In the genomic region with DNA sequence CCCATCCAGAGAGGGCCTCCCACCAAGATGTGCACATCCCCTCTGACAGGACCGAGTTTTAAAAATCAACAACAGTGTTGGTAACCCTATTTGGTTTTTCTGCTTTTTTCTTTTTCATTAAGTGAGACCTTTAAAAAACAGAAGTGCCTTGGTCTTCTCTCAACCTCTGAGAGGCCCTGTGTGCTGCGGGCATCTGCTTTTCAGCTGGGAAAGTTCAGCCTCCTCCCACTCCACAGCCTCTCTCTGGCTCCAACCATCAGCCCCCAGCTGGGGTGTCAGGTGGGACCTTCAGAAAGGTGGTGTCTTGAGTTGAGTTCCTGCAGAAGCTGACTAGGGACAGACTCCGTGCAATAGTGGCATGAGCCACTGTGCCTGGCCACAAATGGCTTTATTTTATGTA, we compare ENCODE assay signal across 24 cellular contexts.
DNase-seq lines count a peak whose midpoint lies in the region; ATAC-seq and TF ChIP-seq lines count a peak whose summit lies in the region.
"Had no signal": no experiment of that assay in that cellular context is flagged by ENCODE, and none has a peak within 500 bp of the region (broad histone marks: within the 10 kb centered on the region; RNA-seq: fewer than 3 reads in every experiment).

No MANE protein-coding gene starts in this region.

- H3K36me3 Mint-ChIP-seq in activated B cell treated with CpG ODN at 0.5 μM for 24 hours (ENCODE audit: low read depth) = no peaks in the 10 kb centered on the region
- H3K36me3 Mint-ChIP-seq: CD4-positive, CD25-positive, alpha-beta regulatory T cell had no signal

- DNase-seq in NOMO-1 treated with DMSO at 0.1 percent for 48 hours (lab: John Stamatoyannopoulos, UW; ENCODE audit: unreplicated experiment) (peak; percentile 13), NOMO-1 treated with dmso at 0.1 percent for 144 hours (lab: John Stamatoyannopoulos, UW; ENCODE audit: unreplicated experiment) (no peak), activated B cell treated with CpG ODN at 0.5 μM for 24 hours (no peak), hippocampal formation (lab: John Stamatoyannopoulos, UW) (no peak), NCI-H187 treated with DMSO at 0.1 percent for 48 hours (lab: John Stamatoyannopoulos, UW) (no peak), sciatic nerve (ENCODE audit: low spot score) (no peak)
- DNase-seq: 8988T; ACHN; CD4-positive, CD25-positive, alpha-beta regulatory T cell; DMS153; DND-41; Kasumi-1; NCI-H1048; NCI-H1417; NCI-H1694; NCI-H2081; NCI-H2227 treated with DMSO at 0.1 percent for 48 hours; NCI-H526 treated with DMSO at 0.1 percent for 48 hours; Peyer's patch; SHP77 treated with DMSO at 0.1 percent for 48 hours; T-helper 17 cell had no signal

- H3K4me2 ChIP-seq in OCI-LY1 (ENCODE audit: low read length) = peak overlapping the region; percentile 65

- H3K9me3 Mint-ChIP-seq in activated B cell treated with CpG ODN at 0.5 μM for 24 hours = no peaks in the 10 kb centered on the region
- H3K9me3 Mint-ChIP-seq: CD4-positive, CD25-positive, alpha-beta regulatory T cell had no signal

- no peaks in the 10 kb centered on the region for H3K27me3 ChIP-seq in OCI-LY1 (ENCODE audit: insufficient read depth, low read length)
- H3K27me3 ChIP-seq: Peyer's patch had no signal

- peak overlapping the region; percentile 80 for H3K27ac Mint-ChIP-seq in activated B cell treated with CpG ODN at 0.5 μM for 24 hours
- H3K27ac Mint-ChIP-seq: CD4-positive, CD25-positive, alpha-beta regulatory T cell; T-helper 17 cell had no signal

- ATAC-seq in activated B cell treated with CpG ODN at 0.5 μM for 24 hours (ENCODE audit: low read depth) = no peak
- ATAC-seq in GM21447 (IDR thresholded peaks at IDR 0.05; ENCODE audit: unreplicated experiment) = no peak
- no peak for ATAC-seq in sciatic nerve
- ATAC-seq: HCT116, T-helper 17 cell had no signal

- POLR2A ChIA-PET in activated B cell treated with CpG ODN at 0.5 μM for 24 hours (lab: Charles Lee) = interaction anchor here (0.6 to 2.3 kb wide), 9 partner anchors 9 to 66 kb away, joined by 3 to 12 read pairs (median 5); no protein-coding TSS in a partner anchor

- H3F3A ChIP-seq in OCI-LY1 (ENCODE audit: insufficient read depth, low read length) = peaks cover 18% of the 10 kb centered on the region; the same call in 1 of the 2 replicates

- H3K9me3 ChIP-seq in OCI-LY1 (ENCODE audit: low read length) = no peaks in the 10 kb centered on the region
- H3K9me3 ChIP-seq: Peyer's patch had no signal

- H3K4me3 Mint-ChIP-seq in activated B cell treated with CpG ODN at 0.5 μM for 24 hours = no peak overlapping the region
- H3K4me3 Mint-ChIP-seq: CD4-positive, CD25-positive, alpha-beta regulatory T cell; T-helper 17 cell had no signal

- H3K4me1 Mint-ChIP-seq in activated B cell treated with CpG ODN at 0.5 μM for 24 hours = peaks cover 52% of the 10 kb centered on the region

- no peak overlapping the region for H2AFZ ChIP-seq in OCI-LY1 (ENCODE audit: low read length)

- H4K20me1 ChIP-seq in OCI-LY1 (ENCODE audit: insufficient read depth, low read length) = no peaks in the 10 kb centered on the region

- H3K36me3 ChIP-seq in OCI-LY1 (ENCODE audit: insufficient read depth, low read length) = peaks cover 30% of the 10 kb centered on the region
- H3K36me3 ChIP-seq: Peyer's patch had no signal

- H3K4me1 ChIP-seq in OCI-LY1 (ENCODE audit: insufficient read depth, low read length, severe bottlenecking) = peaks cover 66% of the 10 kb centered on the region

- no peaks in the 10 kb centered on the region for H3K27me3 Mint-ChIP-seq in activated B cell treated with CpG ODN at 0.5 μM for 24 hours
- H3K27me3 Mint-ChIP-seq: CD4-positive, CD25-positive, alpha-beta regulatory T cell; T-helper 17 cell had no signal

- intact Hi-C loops in activated B cell treated with CpG ODN at 0.5 μM for 24 hours (cut with micrococcal nuclease) = no loop called here
- intact Hi-C loops in sciatic nerve (cut with DNase I) = no loop called here

- H3K4me3 ChIP-seq in OCI-LY1 (ENCODE audit: low read depth, low read length, poor library complexity, severe bottlenecking) = peak overlapping the region; percentile 59
- H3K4me3 ChIP-seq: Peyer's patch had no signal

- TF ChIP-seq CTCF in OCI-LY1 (IDR thresholded peaks at IDR 0.05; ENCODE audit: low read length) (no peak), activated B cell treated with CpG ODN at 0.5 μM for 24 hours (IDR thresholded peaks at IDR 0.05) (no peak)

- H3K27ac ChIP-seq in OCI-LY1 (ENCODE audit: low read depth, low read length, poor library complexity, severe bottlenecking) = peak overlapping the region; percentile 100
- H3K27ac ChIP-seq: Peyer's patch had no signal

- H3K79me2 ChIP-seq in OCI-LY1 (ENCODE audit: insufficient read depth, low read length) = no peaks in the 10 kb centered on the region

- peak overlapping the region; percentile 72 for H3K9ac ChIP-seq in OCI-LY1 (ENCODE audit: low read length)

- CTCF ChIA-PET in activated B cell treated with CpG ODN at 0.5 μM for 24 hours (lab: Charles Lee) = interaction anchor here (1.7 to 2.7 kb wide), 2 partner anchors 37 to 81 kb away, joined by 5 to 6 read pairs; a partner anchor contains a TSS

- H3K9me2 ChIP-seq in OCI-LY1 (ENCODE audit: low read depth, low read length) = no peaks in the 10 kb centered on the region
